ENCODE assay signal across 12 cellular contexts in genomic region chr1:115771094-115771846, GRCh38. TPM values are rescaled to one million over a fixed set of nuclear protein-coding genes. Genes with fewer than 3 reads are reported as not detected.
A peak's percentile ranks its signal among the peaks of the same experiment; 100 is the strongest.
DNase-seq lines count a peak whose midpoint lies in the region; ATAC-seq and TF ChIP-seq lines count a peak whose summit lies in the region.
"Had no signal": no experiment of that assay in that cellular context is flagged by ENCODE, and none has a peak within 500 bp of the region (broad histone marks: within the 10 kb centered on the region; RNA-seq: fewer than 3 reads in every experiment).

No MANE protein-coding gene starts in this region.

- H2AFZ ChIP-seq in mesenchymal stem cell (ENCODE audit: low read depth, low read length) = no peak overlapping the region

- H3K36me3 ChIP-seq in body of pancreas (replicated peaks in 1 of 2; ENCODE audit: insufficient read depth in 1 of 2, low read depth in 2 of 2) (no peaks in the 10 kb centered on the region), mesenchymal stem cell (ENCODE audit: control insufficient read depth in 1 of 2, insufficient read depth in 2 of 2, low read depth in 1 of 2, low read length in 2 of 2) (no peaks in the 10 kb centered on the region)
- H3K36me3 ChIP-seq: lower lobe of right lung had no signal

- no peak overlapping the region for H3K4me3 Mint-ChIP-seq in CD4-positive, alpha-beta T cell
- H3K4me3 Mint-ChIP-seq: dendritic cell treated with granulocyte-macrophage colony-stimulating factor and Interleukin-4, amounts not matched to agents 40 ng/mL and 50 ng/mL, for 4 days had no signal

- ATAC-seq in GM18907 (IDR thresholded peaks at IDR 0.05; ENCODE audit: unreplicated experiment) (peak; percentile 31), HG03025 (IDR thresholded peaks at IDR 0.05; ENCODE audit: low FRiP score, unreplicated experiment) (peak; percentile 18), body of pancreas (peak; percentile 80)
- ATAC-seq in CD4-positive, alpha-beta T cell (ENCODE audit: poor library complexity) = no peak

- no peaks in the 10 kb centered on the region for H3K79me1 ChIP-seq in mesenchymal stem cell (replicated peaks; ENCODE audit: low read length, poor library complexity, severe bottlenecking)

- H3K27ac ChIP-seq in body of pancreas = peak overlapping the region; percentile 55 to 86 (median 66)
- H3K27ac ChIP-seq in mesenchymal stem cell (ENCODE audit: low read length, poor library complexity, severe bottlenecking) = no peak overlapping the region
- H3K27ac ChIP-seq in CD4-positive, alpha-beta T cell (ENCODE audit: low read depth, low read length) = no peak overlapping the region
- H3K27ac ChIP-seq in caudate nucleus (ENCODE audit: low read depth, low read length) = no peak overlapping the region
- H3K27ac ChIP-seq: HL-60, lower lobe of right lung had no signal

- no peak overlapping the region for H3K27ac Mint-ChIP-seq in CD4-positive, alpha-beta T cell
- H3K27ac Mint-ChIP-seq: dendritic cell treated with granulocyte-macrophage colony-stimulating factor and Interleukin-4, amounts not matched to agents 40 ng/mL and 50 ng/mL, for 4 days had no signal

- peak in 1 of 3 donors; percentile 51 for TF ChIP-seq POLR2A in body of pancreas (IDR thresholded peaks at IDR 0.05)

- intact Hi-C loops in body of pancreas (cut with DNase I) = no loop called here
- intact Hi-C loops in CD4-positive, alpha-beta T cell (cut with DNase I, micrococcal nuclease) = no loop called here

- H3K36me3 Mint-ChIP-seq in CD4-positive, alpha-beta T cell (ENCODE audit: low read depth) = no peaks in the 10 kb centered on the region

- no peak overlapping the region for H2BK5ac ChIP-seq in mesenchymal stem cell (ENCODE audit: low read depth, low read length, poor library complexity, severe bottlenecking)

- TF ChIP-seq CTCF in body of pancreas (IDR thresholded peaks at IDR 0.05) = no peak
- TF ChIP-seq CTCF in CD4-positive, alpha-beta T cell (IDR thresholded peaks at IDR 0.05) = no peak

- no peak overlapping the region for H3K23ac ChIP-seq in mesenchymal stem cell (ENCODE audit: low read length in 2 of 2)

- no peak overlapping the region for H3K4ac ChIP-seq in mesenchymal stem cell (ENCODE audit: low read depth in 1 of 2, low read length in 2 of 2)

- peak overlapping the region; percentile 69 for H4K8ac ChIP-seq in mesenchymal stem cell (ENCODE audit: low read length)

- H3K4me3 ChIP-seq in body of pancreas (no peak overlapping the region), mesenchymal stem cell (ENCODE audit: insufficient read depth in 1 of 2, low read depth in 1 of 2, low read length in 2 of 2) (peak overlapping the region in 1 of 2 experiments; percentile 15)
- H3K4me3 ChIP-seq: lower lobe of right lung had no signal

- CTCF ChIA-PET in CD4-positive, alpha-beta T cell (lab: Charles Lee) = no interaction called here

- H2BK120ac ChIP-seq in mesenchymal stem cell (ENCODE audit: low read depth, low read length) = no peak overlapping the region

- H3K27me3 ChIP-seq in body of pancreas = no peaks in the 10 kb centered on the region
- no peaks in the 10 kb centered on the region for H3K27me3 ChIP-seq in mesenchymal stem cell (ENCODE audit: control insufficient read depth in 1 of 2, insufficient read depth in 1 of 2, low read length in 2 of 2)
- H3K27me3 ChIP-seq in CD4-positive, alpha-beta T cell (ENCODE audit: control insufficient read depth, insufficient read depth, low read length) = no peaks in the 10 kb centered on the region

- H3K4me1 Mint-ChIP-seq in CD4-positive, alpha-beta T cell (ENCODE audit: low read depth) = no peaks in the 10 kb centered on the region

- 31 to 40% methylated on average over 14 of the region's 14 CpGs for WGBS in body of pancreas, 2 donors
- 61% methylated on average over 13 of the region's 14 CpGs for WGBS in mesenchymal stem cell

- peak overlapping the region in 1 of 2 experiments; percentile 91 for H2BK12ac ChIP-seq in mesenchymal stem cell (ENCODE audit: low read length in 2 of 2)

- peak overlapping the region; percentile 70 for H2BK15ac ChIP-seq in mesenchymal stem cell (ENCODE audit: low read depth, poor library complexity, severe bottlenecking)

- H3K9me3 Mint-ChIP-seq in CD4-positive, alpha-beta T cell = no peaks in the 10 kb centered on the region
- H3K9me3 Mint-ChIP-seq: dendritic cell treated with granulocyte-macrophage colony-stimulating factor and Interleukin-4, amounts not matched to agents 40 ng/mL and 50 ng/mL, for 4 days had no signal

- peak; percentile 52 to 79 (median 72) for DNase-seq in body of pancreas
- DNase-seq in mesenchymal stem cell = no peak
- DNase-seq in CD4-positive, alpha-beta T cell = no peak
- no peak for DNase-seq in RKO (ENCODE audit: low spot score)
- DNase-seq in caudate nucleus (lab: John Stamatoyannopoulos, UW) = no peak
- DNase-seq in activated effector memory CD4-positive, alpha-beta T cell treated with Interleukin-2 at 50 U/mL for 16 hours = no peak
- DNase-seq: stimulated activated CD4-positive, alpha-beta T cell treated with anti-CD3 and anti-CD28 coated beads, Interleukin-4, amount 100 ng/mL, for 24 hours had no signal

- peak overlapping the region; percentile 81 for H3K9ac ChIP-seq in mesenchymal stem cell (ENCODE audit: low read length)

- no peaks in the 10 kb centered on the region for H3K9me3 ChIP-seq in body of pancreas
- no peaks in the 10 kb centered on the region for H3K9me3 ChIP-seq in mesenchymal stem cell (ENCODE audit: control insufficient read depth, low read length)
- no peaks in the 10 kb centered on the region for H3K9me3 ChIP-seq in CD4-positive, alpha-beta T cell (ENCODE audit: control insufficient read depth, low read length)
- H3K9me3 ChIP-seq: lower lobe of right lung had no signal

- H3K4me2 ChIP-seq in mesenchymal stem cell (ENCODE audit: low read length, poor library complexity, severe bottlenecking) = peak overlapping the region; percentile 48

- peaks cover 27% of the 10 kb centered on the region for H3K27me3 Mint-ChIP-seq in CD4-positive, alpha-beta T cell

- H3K18ac ChIP-seq in mesenchymal stem cell (ENCODE audit: low read depth in 1 of 2, low read length in 2 of 2) = peak overlapping the region in 1 of 2 experiments; percentile 54

- H2AK5ac ChIP-seq in mesenchymal stem cell (ENCODE audit: low read length, severe bottlenecking) = no peak overlapping the region

- peaks cover 9% of the 10 kb centered on the region for H3K4me1 ChIP-seq in body of pancreas
- peaks cover 2% of the 10 kb centered on the region for H3K4me1 ChIP-seq in mesenchymal stem cell (ENCODE audit: control insufficient read depth, insufficient read depth, low read depth, low read length)

- H3K14ac ChIP-seq in mesenchymal stem cell (ENCODE audit: low read length in 2 of 2) = no peak overlapping the region

- POLR2A ChIA-PET in CD4-positive, alpha-beta T cell (lab: Charles Lee) = no interaction called here

- no peak overlapping the region for H4K91ac ChIP-seq in mesenchymal stem cell (ENCODE audit: low read length)

RNA-seq across cellular contexts. Expression of gene CASQ2, which starts 2.8 kb away (rescaled TPM):
- total RNA-seq in body of pancreas = under 1 TPM in 1 of 2 donors, not detected in 1; 0.26 TPM
- polyA plus RNA-seq in mesenchymal stem cell (2013, experiment 1 of 2) = not detected
- not detected for polyA plus RNA-seq in mesenchymal stem cell (2013, experiment 2 of 2)
- total RNA-seq in CD4-positive, alpha-beta T cell = not detected

Comparison
In these comparisons a context has a peak if more than half of its experiments do, and no peak if none do; other contexts are left out.
1. DNase-seq: peak in body of pancreas (4 of 4); none in mesenchymal stem cell (single experiment), CD4-positive, alpha-beta T cell (0 of 10), RKO (single experiment), caudate nucleus (0 of 61) and activated effector memory CD4-positive, alpha-beta T cell treated with Interleukin-2 at 50 U/mL for 16 hours (single experiment).
2. H3K27ac ChIP-seq: peak in body of pancreas (4 of 4); none in mesenchymal stem cell (single experiment), CD4-positive, alpha-beta T cell (single experiment) and caudate nucleus (single experiment).